ENCODE assay signal across 21 cellular contexts in genomic region chr18:7918696-7919095, GRCh38.
"Had no signal": no experiment of that assay in that cellular context is flagged by ENCODE, and none has a peak within 500 bp of the region (broad histone marks: within the 10 kb centered on the region; RNA-seq: fewer than 3 reads in every experiment).

No MANE protein-coding gene starts in this region.

- DNase-seq: activated gamma-delta T cell treated with Interleukin-2 at 50 U/mL for 16 hours; activated T-cell treated with anti-CD3 and anti-CD28 coated beads, Interleukin-2, amount 50 U/mL, for 1 hour; amniotic stem cell; body of pancreas; colonic mucosa; dorsolateral prefrontal cortex; heart right ventricle; left colon; mesendoderm; mucosa of descending colon; nephron progenitor cell; right lobe of liver; small intestine; stimulated activated CD4-positive, alpha-beta T cell treated with anti-CD3 and anti-CD28 coated beads, Interleukin-2, amount 100 ng/mL, for 24 hours; T-helper 1 cell; transverse colon; uterus had no signal

- H3K27ac ChIP-seq: body of pancreas, colonic mucosa, dorsolateral prefrontal cortex, esophagus muscularis mucosa, heart right ventricle, right lobe of liver, transverse colon, uterus had no signal

- ATAC-seq: activated naive CD4-positive, alpha-beta T cell treated with anti-CD3 and anti-CD28 coated beads, Interleukin-2, amount 50 U/mL, for 72 hours; body of pancreas; heart right ventricle; left colon; mucosa of descending colon; right lobe of liver; stimulated activated memory B cell treated with anti-CD40 and anti-IgM and Interleukin-4, amounts not matched to agents 10 μg/mL and 1 μg/mL and 100 μg/mL, for 72 hours; WTC11 had no signal

- H3K9me3 ChIP-seq: body of pancreas, colonic mucosa, mucosa of descending colon, right lobe of liver had no signal

- H3K36me3 ChIP-seq: colonic mucosa, esophagus muscularis mucosa, heart right ventricle, right lobe of liver, transverse colon, uterus had no signal

- H3K27me3 ChIP-seq: body of pancreas, colonic mucosa, dorsolateral prefrontal cortex, esophagus muscularis mucosa, heart right ventricle, right lobe of liver, transverse colon, uterus had no signal

- H3K4me3 ChIP-seq: body of pancreas, colonic mucosa, dorsolateral prefrontal cortex, esophagus muscularis mucosa, heart right ventricle, mucosa of descending colon, right lobe of liver, transverse colon, uterus had no signal

- H3K4me1 ChIP-seq: colonic mucosa, uterus had no signal
